8 cellular contexts compared by ENCODE assay signal in the genomic region with DNA sequence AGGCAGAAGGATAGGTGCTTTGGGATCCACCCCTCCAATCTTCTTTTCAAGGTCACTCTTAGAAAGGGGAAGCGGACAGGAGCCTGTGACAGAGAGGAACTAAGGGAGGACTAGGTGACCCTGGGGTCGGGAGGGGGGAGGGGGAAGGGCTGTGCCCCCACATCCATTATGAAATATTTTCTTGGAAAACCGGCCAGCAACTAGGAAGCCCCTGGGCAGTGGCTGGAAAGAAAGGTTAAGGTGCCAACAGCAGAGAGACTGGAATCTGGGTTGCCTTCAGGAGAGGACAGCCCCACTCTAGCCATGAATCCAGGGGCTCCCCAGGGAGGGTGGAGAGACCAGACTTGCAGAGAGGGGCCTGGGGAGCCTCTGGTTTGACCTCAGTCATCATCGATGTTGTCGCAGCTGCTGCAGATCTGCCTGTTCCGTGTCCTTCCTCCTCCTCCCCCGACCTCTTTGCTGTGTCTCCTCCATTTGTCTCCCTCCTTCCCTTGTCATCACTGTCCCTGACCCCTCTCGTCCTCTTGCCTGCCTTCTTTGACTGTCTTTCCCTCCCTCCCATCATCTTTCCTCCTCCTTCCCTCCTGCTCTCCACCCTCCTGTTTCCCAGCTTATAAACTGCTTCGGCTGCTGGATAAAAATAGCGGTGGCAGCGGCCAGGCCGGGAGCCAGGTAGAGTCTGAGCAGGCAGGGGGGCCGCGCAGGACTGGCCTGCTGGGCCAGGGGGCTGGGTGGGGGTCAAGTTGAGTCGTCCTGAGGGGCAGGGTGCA. TPM values are rescaled to one million over a fixed set of nuclear protein-coding genes. Genes with fewer than 3 reads are reported as not detected.
DNase-seq lines count a peak whose midpoint lies in the region; ATAC-seq and TF ChIP-seq lines count a peak whose summit lies in the region.
"Had no signal": no experiment of that assay in that cellular context is flagged by ENCODE, and none has a peak within 500 bp of the region (broad histone marks: within the 10 kb centered on the region; RNA-seq: fewer than 3 reads in every experiment).

No MANE protein-coding gene starts in this region.

- DNase-seq in RWPE1 (ENCODE audit: low spot score) (no peak), heart left ventricle (peak; percentile 64 to 77 (median 66)), testis (peak; percentile 51), NCI-H2196 (lab: John Stamatoyannopoulos, UW; ENCODE audit: unreplicated experiment) (no peak)
- no peak for DNase-seq in activated CD4-positive, CD25-positive, alpha-beta regulatory T cell treated with anti-CD3 and anti-CD28 coated beads, Interleukin-2, amount 50 U/mL, for 72 hours
- DNase-seq: activated naive CD4-positive, alpha-beta T cell; RPMI8226 had no signal

- H3K36me3 ChIP-seq in heart left ventricle (peaks cover 0 to 30% (median 21%) of the 10 kb centered on the region in 9 donors), testis (ENCODE audit: low read depth, missing control alignments) (no peaks in the 10 kb centered on the region)

- H3K4me1 ChIP-seq in heart left ventricle (peaks cover 9 to 98% (median 75%) of the 10 kb centered on the region in 12 donors), testis (peaks cover 75% of the 10 kb centered on the region)

- peak overlapping the region in 11 of 12 donors; percentile 12 to 56 (median 43) for H3K4me3 ChIP-seq in heart left ventricle
- H3K4me3 ChIP-seq in testis = no peak overlapping the region

- H3K9me3 ChIP-seq in heart left ventricle = no peaks in the 10 kb centered on the region
- no peaks in the 10 kb centered on the region for H3K9me3 ChIP-seq in testis

- 25 to 34% (median 29%) methylated on average over 15 of the region's 15 CpGs for WGBS in heart left ventricle, 4 donors
- 16 to 35% methylated on average over 12 to 15 of the region's 15 CpGs for WGBS in testis, 2 donors

- H3K27me3 ChIP-seq in heart left ventricle (no peaks in the 10 kb centered on the region), testis (no peaks in the 10 kb centered on the region)

- TF ChIP-seq CTCF in RWPE1 (conservative IDR thresholded peaks at IDR 0.05; ENCODE audit: low read depth) = no peak
- no peak for TF ChIP-seq CTCF in heart left ventricle (IDR thresholded peaks at IDR 0.05)
- TF ChIP-seq CTCF in testis (IDR thresholded peaks at IDR 0.05) = no peak

- CTCF ChIA-PET in RWPE1 (lab: Yijun Ruan, JAX) = interaction anchor here (1.0 kb wide), 1 partner anchor 11 kb away, joined by 5 read pairs; no protein-coding TSS in a partner anchor

- no peak for TF ChIP-seq POLR2A in heart left ventricle (IDR thresholded peaks at IDR 0.05)
- no peak for TF ChIP-seq POLR2A in testis (IDR thresholded peaks at IDR 0.05)

- intact Hi-C loops in heart left ventricle (cut with DNase I) (no loop called here), testis (cut with DNase I; ENCODE audit: low total_unique reads) (no loop called here)

- POLR2A ChIA-PET in RWPE1 (lab: Yijun Ruan, JAX; ENCODE audit: low non-redundant PET) = no interaction called here

- H3K27ac ChIP-seq in RWPE1 = peak overlapping the region; percentile 90
- H3K27ac ChIP-seq in heart left ventricle = peak overlapping the region; percentile 81 to 99 (median 92)
- H3K27ac ChIP-seq in testis = peak overlapping the region; percentile 44 to 84

- ATAC-seq in heart left ventricle (peak; percentile 29 to 64 (median 38)), GM21423 (IDR thresholded peaks at IDR 0.05; ENCODE audit: unreplicated experiment) (no peak)

RNA-seq across cellular contexts. Expression of gene SLC29A1, which starts 3.2 kb away (rescaled TPM):
- 100 to 1,000 TPM in 8 of 9 donors, 10 to 100 TPM in 1; 94.9 to 319 (median 136) TPM for total RNA-seq in heart left ventricle
- 10 to 100 TPM; 48.0 to 77.5 TPM for polyA plus RNA-seq in heart left ventricle
- total RNA-seq in testis = 10 to 100 TPM; 51.3 to 70.0 TPM
- 41.2 TPM for polyA plus RNA-seq in testis (ENCODE audit: insufficient read depth, low read depth, low replicate concordance)

RNA-seq across cellular contexts. Expression of gene MYMX, which starts 9.8 kb away (rescaled TPM):
- total RNA-seq in heart left ventricle (under 1 TPM in 6 of 9 donors, not detected in 3; 0.31 to 0.96 (median 0.68) TPM), testis (under 1 TPM in 1 of 2 donors, not detected in 1; 0.87 TPM)
- polyA plus RNA-seq in heart left ventricle (under 1 TPM in 1 of 2 donors, not detected in 1; 0.42 TPM), testis (ENCODE audit: insufficient read depth, low read depth, low replicate concordance) (0.73 TPM)

RNA-seq across cellular contexts. Expression of gene HSP90AB1, which starts 20.3 kb away (rescaled TPM):
- total RNA-seq in heart left ventricle (1,000 to 10,000 TPM in 2 of 9 donors, 100 to 1,000 TPM in 7; 725 to 1,040 (median 857) TPM), testis (100 to 1,000 TPM; 480 to 610 TPM)
- polyA plus RNA-seq in heart left ventricle (100 to 1,000 TPM; 375 to 959 TPM), testis (ENCODE audit: insufficient read depth, low read depth, low replicate concordance) (602 TPM)

RNA-seq across cellular contexts. Expression of gene SLC35B2, which starts 30.8 kb away (rescaled TPM):
- total RNA-seq in heart left ventricle (10 to 100 TPM; 18.1 to 35.6 (median 26.4) TPM), testis (10 to 100 TPM; 42.4 to 49.8 TPM)
- polyA plus RNA-seq in heart left ventricle (10 to 100 TPM; 10.2 to 36.7 TPM), testis (ENCODE audit: insufficient read depth, low read depth, low replicate concordance) (32.1 TPM)

RNA-seq across cellular contexts. Expression of gene NFKBIE, which starts 38.8 kb away (rescaled TPM):
- total RNA-seq in heart left ventricle (10 to 100 TPM in 1 of 9 donors, 1 to 10 TPM in 8; 2.5 to 13.1 (median 3.8) TPM), testis (10 to 100 TPM; 18.3 to 29.2 TPM)
- polyA plus RNA-seq in heart left ventricle (1 to 10 TPM; 4.0 to 5.8 TPM), testis (ENCODE audit: insufficient read depth, low read depth, low replicate concordance) (13.1 TPM)

Comparison
In these comparisons a context has a peak if more than half of its experiments do, and no peak if none do; other contexts are left out.
1. DNase-seq: peak in heart left ventricle (5 of 5) and testis (single experiment); none in RWPE1 (single experiment), NCI-H2196 (single experiment) and activated CD4-positive, CD25-positive, alpha-beta regulatory T cell treated with anti-CD3 and anti-CD28 coated beads, Interleukin-2, amount 50 U/mL, for 72 hours (single experiment).
2. H3K4me3 ChIP-seq: peak in heart left ventricle (11 of 12); none in testis (0 of 2).
3. Peak in every context shown above with its lines, with median percentiles within 50 percentile points of each other: H3K27ac ChIP-seq.